Comparison of ENCODE assay signal across 11 cellular contexts in genomic region chr20:45098096-45098773, GRCh38. TPM values are rescaled to one million over a fixed set of nuclear protein-coding genes. Genes with fewer than 3 reads are reported as not detected.
DNase-seq lines count a peak whose midpoint lies in the region; ATAC-seq, FAIRE-seq and TF ChIP-seq lines count a peak whose summit lies in the region.
"Had no signal": no experiment of that assay in that cellular context is flagged by ENCODE, and none has a peak within 500 bp of the region (broad histone marks: within the 10 kb centered on the region; RNA-seq: fewer than 3 reads in every experiment).

No MANE protein-coding gene starts in this region.

- H3K36me3 ChIP-seq in astrocyte (ENCODE audit: insufficient read depth, low read length) (no peaks in the 10 kb centered on the region), subcutaneous abdominal adipose tissue (ENCODE audit: control insufficient read depth in 5 of 5, insufficient read depth in 5 of 5, low read length in 5 of 5) (no peaks in the 10 kb centered on the region), aorta (ENCODE audit: control insufficient read depth in 1 of 2, insufficient read depth in 2 of 2, low read length in 1 of 2) (no peaks in the 10 kb centered on the region)

- no peaks in the 10 kb centered on the region for H4K20me1 ChIP-seq in astrocyte (ENCODE audit: insufficient read depth, low read length)

- intact Hi-C loops in aorta (cut with DNase I), result loop anchor here (5.0 to 10.0 kb wide), 3 partner anchors 53 to 86 kb away; no protein-coding TSS in a partner anchor
- intact Hi-C loops in sciatic nerve (cut with DNase I), result loop anchor here (5.0 kb wide), 1 partner anchor 56 kb away; no protein-coding TSS in a partner anchor

- H3K36me3 Mint-ChIP-seq in activated CD4-positive, alpha-beta T cell treated with anti-CD3 and anti-CD28 coated beads, Interleukin-2, amount 10 ng/mL, durations not matched to agents 7 days and 5 days (ENCODE audit: low read depth), result no peaks in the 10 kb centered on the region
- peaks cover 9% of the 10 kb centered on the region for H3K36me3 Mint-ChIP-seq in astrocyte (ENCODE audit: low read depth, unreplicated experiment)

- FAIRE-seq in astrocyte (lab: Jason Lieb, UNC), result no peak
- FAIRE-seq: colon had no signal

- H3K4me3 Mint-ChIP-seq in activated CD4-positive, alpha-beta T cell treated with anti-CD3 and anti-CD28 coated beads, Interleukin-2, amount 10 ng/mL, durations not matched to agents 7 days and 5 days, result peak overlapping the region; percentile 24
- H3K4me3 Mint-ChIP-seq in astrocyte (ENCODE audit: unreplicated experiment), result no peak overlapping the region

- no peak overlapping the region for H3K27ac Mint-ChIP-seq in activated CD4-positive, alpha-beta T cell treated with anti-CD3 and anti-CD28 coated beads, Interleukin-2, amount 10 ng/mL, durations not matched to agents 7 days and 5 days
- H3K27ac Mint-ChIP-seq in astrocyte (ENCODE audit: unreplicated experiment), result no peak overlapping the region

- POLR2A ChIA-PET in activated CD4-positive, alpha-beta T cell treated with anti-CD3 and anti-CD28 coated beads, Interleukin-2, amount 10 ng/mL, durations not matched to agents 7 days and 5 days (lab: Charles Lee), result interaction anchor here (1.0 kb wide), 1 partner anchor 136 kb away, joined by 3 read pairs; no protein-coding TSS in a partner anchor

- H3K4me2 ChIP-seq in astrocyte (ENCODE audit: low read length), result peak overlapping the region; percentile 79

- peak overlapping the region; percentile 31 for H3K4me3 ChIP-seq in astrocyte (ENCODE audit: insufficient read depth, low read depth, low read length)
- peak overlapping the region in 3 of 5 donors; percentile 24 to 40 (median 35) for H3K4me3 ChIP-seq in subcutaneous abdominal adipose tissue (ENCODE audit: low read depth in 1 of 5, low read length in 5 of 5)
- no peak overlapping the region for H3K4me3 ChIP-seq in aorta (ENCODE audit: low read length in 2 of 2)

- peaks cover 6% of the 10 kb centered on the region for H3K4me1 ChIP-seq in astrocyte (ENCODE audit: insufficient read depth, low read length)
- peaks cover 0 to 13% (median 12%) of the 10 kb centered on the region in 5 donors for H3K4me1 ChIP-seq in subcutaneous abdominal adipose tissue (ENCODE audit: control insufficient read depth in 5 of 5, insufficient read depth in 5 of 5, low read length in 5 of 5)
- no peaks in the 10 kb centered on the region for H3K4me1 ChIP-seq in aorta (ENCODE audit: control insufficient read depth in 1 of 2, insufficient read depth in 2 of 2, low read length in 2 of 2)

- H3K27ac ChIP-seq in astrocyte (ENCODE audit: low read depth, low read length) (no peak overlapping the region), subcutaneous abdominal adipose tissue (ENCODE audit: low read depth, low read length) (no peak overlapping the region), aorta (ENCODE audit: low read depth in 1 of 2, low read length in 2 of 2) (no peak overlapping the region)

- H3K79me2 ChIP-seq in astrocyte (ENCODE audit: insufficient read depth, low read length), result no peaks in the 10 kb centered on the region

- H3K9me3 Mint-ChIP-seq in activated CD4-positive, alpha-beta T cell treated with anti-CD3 and anti-CD28 coated beads, Interleukin-2, amount 10 ng/mL, durations not matched to agents 7 days and 5 days, result no peaks in the 10 kb centered on the region
- no peaks in the 10 kb centered on the region for H3K9me3 Mint-ChIP-seq in astrocyte (ENCODE audit: unreplicated experiment)

- H3K9me3 ChIP-seq in astrocyte (ENCODE audit: insufficient read depth, low read depth, low read length) (no peaks in the 10 kb centered on the region), subcutaneous abdominal adipose tissue (ENCODE audit: control insufficient read depth in 5 of 5, low read length in 5 of 5) (no peaks in the 10 kb centered on the region), aorta (ENCODE audit: control insufficient read depth, low read length) (no peaks in the 10 kb centered on the region)

- H3K9ac ChIP-seq in astrocyte (ENCODE audit: low read length), result no peak overlapping the region
- H3K9ac ChIP-seq in subcutaneous abdominal adipose tissue (ENCODE audit: low read length in 5 of 5), result no peak overlapping the region

- H3K4me1 Mint-ChIP-seq in activated CD4-positive, alpha-beta T cell treated with anti-CD3 and anti-CD28 coated beads, Interleukin-2, amount 10 ng/mL, durations not matched to agents 7 days and 5 days, result peaks cover 14% of the 10 kb centered on the region
- H3K4me1 Mint-ChIP-seq in astrocyte (ENCODE audit: low read depth, unreplicated experiment), result peaks cover 4% of the 10 kb centered on the region

- TF ChIP-seq CTCF in astrocyte (IDR thresholded peaks at IDR 0.05; ENCODE audit: insufficient read depth, low read depth, low read length), result no peak

- DNase-seq in activated CD4-positive, alpha-beta T cell treated with anti-CD3 and anti-CD28 coated beads, Interleukin-2, amount 10 ng/mL, durations not matched to agents 7 days and 5 days, result peak; percentile 15
- no peak for DNase-seq in activated CD4-positive, alpha-beta T cell treated with anti-CD3 and anti-CD28 coated beads, Interleukin-2, amount 50 U/mL, for 1 hour
- DNase-seq in astrocyte (ENCODE audit: low read depth) (peak; percentile 10), iPS-NIHi7 (ENCODE audit: extremely low spot score) (peak; percentile 86), HT-29 (ENCODE audit: low spot score) (no peak), aorta (no peak), sciatic nerve (ENCODE audit: low spot score) (no peak)
- DNase-seq: C1 segment of cervical spinal cord had no signal

- 5 to 6% methylated on average over 79 to 92 of the region's 92 CpGs for whole genome bisulfite sequencing in aorta, 2 donors

- ATAC-seq in aorta (ENCODE audit: low FRiP score) (no peak), sciatic nerve (no peak)
- ATAC-seq: Panc1 had no signal

- CTCF ChIA-PET in activated CD4-positive, alpha-beta T cell treated with anti-CD3 and anti-CD28 coated beads, Interleukin-2, amount 10 ng/mL, durations not matched to agents 7 days and 5 days (lab: Charles Lee), result interaction anchor here (1.0 to 2.9 kb wide), 5 partner anchors 8 to 196 kb away, joined by 3 to 12 read pairs (median 5); no protein-coding TSS in a partner anchor

- peak overlapping the region; percentile 80 for H2AFZ ChIP-seq in astrocyte (ENCODE audit: low read depth, low read length)

- H3K27me3 ChIP-seq in astrocyte (ENCODE audit: insufficient read depth, low read length) (peaks cover 29% of the 10 kb centered on the region), subcutaneous abdominal adipose tissue (ENCODE audit: control insufficient read depth in 5 of 5, insufficient read depth in 4 of 5, low read length in 5 of 5) (peaks cover 23 to 55% (median 49%) of the 10 kb centered on the region in 5 donors), aorta (ENCODE audit: control insufficient read depth in 1 of 2, insufficient read depth in 2 of 2, low read length in 1 of 2) (peaks cover 0 to 3% of the 10 kb centered on the region in 2 donors)

- H3K27me3 Mint-ChIP-seq in activated CD4-positive, alpha-beta T cell treated with anti-CD3 and anti-CD28 coated beads, Interleukin-2, amount 10 ng/mL, durations not matched to agents 7 days and 5 days, result peaks cover 44% of the 10 kb centered on the region
- peaks cover 20% of the 10 kb centered on the region for H3K27me3 Mint-ChIP-seq in astrocyte (ENCODE audit: low read depth, unreplicated experiment)

RNA-seq across cellular contexts. Expression of gene KCNS1, which starts 2.7 kb away (rescaled TPM):
- total RNA-seq in activated CD4-positive, alpha-beta T cell treated with anti-CD3 and anti-CD28 coated beads, Interleukin-2, amount 10 ng/mL, durations not matched to agents 7 days and 5 days, result not detected
- 2.2 and 2.3 TPM in 2 replicates for total RNA-seq in astrocyte
- total RNA-seq in HT-29 (2014; rRNA removed; shearing (Covaris generic)), result not detected in 2 replicates
- total RNA-seq in aorta, result not detected
- polyA plus RNA-seq in aorta, result not detected
- total RNA-seq in sciatic nerve, result not detected

RNA-seq across cellular contexts. Expression of gene WFDC5, which starts 16.7 kb away (rescaled TPM):
- total RNA-seq in activated CD4-positive, alpha-beta T cell treated with anti-CD3 and anti-CD28 coated beads, Interleukin-2, amount 10 ng/mL, durations not matched to agents 7 days and 5 days, result not detected
- not detected in 2 replicates for total RNA-seq in astrocyte
- total RNA-seq in HT-29 (2014; rRNA removed; shearing (Covaris generic)), result not detected in 2 replicates
- total RNA-seq in aorta, result not detected
- not detected for polyA plus RNA-seq in aorta
- total RNA-seq in sciatic nerve, result not detected

RNA-seq across cellular contexts. Expression of gene WFDC12, which starts 26.0 kb away (rescaled TPM):
- not detected for total RNA-seq in activated CD4-positive, alpha-beta T cell treated with anti-CD3 and anti-CD28 coated beads, Interleukin-2, amount 10 ng/mL, durations not matched to agents 7 days and 5 days
- not detected in 2 replicates for total RNA-seq in astrocyte
- total RNA-seq in HT-29 (2014; rRNA removed; shearing (Covaris generic)), result not detected in 2 replicates
- not detected for total RNA-seq in aorta
- not detected for polyA plus RNA-seq in aorta
- not detected for total RNA-seq in sciatic nerve

Comparison
In these comparisons a context has a peak if more than half of its experiments do, and no peak if none do; other contexts are left out.
1. DNase-seq: peak in activated CD4-positive, alpha-beta T cell treated with anti-CD3 and anti-CD28 coated beads, Interleukin-2, amount 10 ng/mL, durations not matched to agents 7 days and 5 days (single experiment), astrocyte (single experiment) and iPS-NIHi7 (single experiment); none in activated CD4-positive, alpha-beta T cell treated with anti-CD3 and anti-CD28 coated beads, Interleukin-2, amount 50 U/mL, for 1 hour (single experiment), HT-29 (single experiment), aorta (0 of 2) and sciatic nerve (single experiment).
2. H3K4me3 ChIP-seq: peak in astrocyte (single experiment) and subcutaneous abdominal adipose tissue (3 of 5); none in aorta (0 of 2).